Comparison of ENCODE assay signal across 9 cellular contexts in genomic region chr11:77999446-77999845, GRCh38.
"Had no signal": no experiment of that assay in that cellular context is flagged by ENCODE, and none has a peak within 500 bp of the region (broad histone marks: within the 10 kb centered on the region; RNA-seq: fewer than 3 reads in every experiment).

No MANE protein-coding gene starts in this region.

- H3K27me3 ChIP-seq: gastrocnemius medialis, thyroid gland had no signal

- H3K36me3 Mint-ChIP-seq: activated naive CD4-positive, alpha-beta T cell treated with anti-CD3 and anti-CD28 coated beads, Interleukin-2, amount 50 U/mL, for 24 hours had no signal

- H3K9me3 ChIP-seq: gastrocnemius medialis, thyroid gland had no signal

- DNase-seq: cortex of kidney, gastrocnemius medialis, kidney, T-helper 9 cell had no signal

- H3K9ac ChIP-seq: parathyroid adenoma had no signal

- H3K4me3 Mint-ChIP-seq: activated naive CD4-positive, alpha-beta T cell treated with anti-CD3 and anti-CD28 coated beads, Interleukin-2, amount 50 U/mL, for 24 hours; central memory CD8-positive, alpha-beta T cell; neural crest cell had no signal

- H3K4me3 ChIP-seq: gastrocnemius medialis, thyroid gland had no signal

- H3K27me3 Mint-ChIP-seq: activated naive CD4-positive, alpha-beta T cell treated with anti-CD3 and anti-CD28 coated beads, Interleukin-2, amount 50 U/mL, for 24 hours had no signal

- H2AFZ ChIP-seq: parathyroid adenoma had no signal

- H3K27ac ChIP-seq: gastrocnemius medialis, parathyroid adenoma, thyroid gland had no signal

- H3K9me3 Mint-ChIP-seq: activated naive CD4-positive, alpha-beta T cell treated with anti-CD3 and anti-CD28 coated beads, Interleukin-2, amount 50 U/mL, for 24 hours; central memory CD8-positive, alpha-beta T cell; neural crest cell had no signal

- H3K36me3 ChIP-seq: gastrocnemius medialis, thyroid gland had no signal
